Comparison of ENCODE assay signal across 8 cellular contexts in the genomic region with DNA sequence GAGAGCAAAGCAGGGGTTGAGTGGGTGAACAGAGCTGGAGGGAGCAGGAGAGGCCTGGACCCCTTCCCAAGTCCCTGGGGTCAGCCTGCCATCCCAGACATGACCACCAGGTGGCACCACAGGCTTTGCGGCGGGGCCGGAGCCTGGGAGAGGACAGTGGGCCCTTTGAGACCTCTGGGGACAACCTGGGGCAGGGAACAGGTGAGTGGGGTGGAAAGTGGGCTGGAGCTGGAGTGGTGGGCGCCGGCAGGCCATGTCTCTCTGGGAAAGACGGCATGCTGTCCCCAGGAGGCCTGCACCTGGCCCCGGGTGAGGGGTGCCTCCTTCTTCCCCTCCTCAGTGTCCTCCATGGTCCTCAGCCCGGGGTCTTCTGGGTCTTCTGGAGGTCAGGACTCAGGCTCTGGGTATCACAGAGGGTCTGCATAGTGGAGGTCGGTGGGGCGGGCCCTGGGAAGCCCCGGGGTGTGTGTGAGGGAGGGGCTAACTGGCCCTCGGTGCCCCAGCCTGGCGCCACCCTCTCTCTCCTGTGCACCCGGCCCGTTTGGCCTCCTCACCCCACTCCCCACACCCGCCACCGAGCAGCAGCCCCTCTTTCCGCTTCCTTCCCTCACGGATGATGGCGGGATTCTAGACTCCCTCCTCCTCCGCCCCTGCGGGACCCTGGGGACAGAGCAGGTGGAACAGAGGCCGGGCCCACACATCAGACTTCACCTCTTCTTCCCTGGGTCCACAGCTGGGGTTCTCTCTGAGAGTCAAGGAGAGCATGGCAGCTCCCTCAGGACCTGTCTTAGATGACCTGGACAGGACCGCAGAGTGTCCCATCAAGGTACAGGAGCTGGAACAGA. TPM values are rescaled to one million over a fixed set of nuclear protein-coding genes. Genes with fewer than 3 reads are reported as not detected.
A peak's percentile ranks its signal among the peaks of the same experiment; 100 is the strongest.
DNase-seq lines count a peak whose midpoint lies in the region; ATAC-seq, FAIRE-seq and TF ChIP-seq lines count a peak whose summit lies in the region.

No MANE protein-coding gene starts in this region.

- BruUV-seq in HepG2 (replicated peaks; lab: Mats Ljungman, UMichigan), result no TSS peak

- H3K4me1 Mint-ChIP-seq in activated B cell treated with CpG ODN at 0.5 μM for 24 hours, result no peaks in the 10 kb centered on the region

- peak; percentile 32 for FAIRE-seq in HepG2 (lab: Jason Lieb, UNC)

- H3K27ac ChIP-seq in HepG2 (ENCODE audit: extremely low read length, insufficient read depth, low read length), result no peak overlapping the region

- no peaks in the 10 kb centered on the region; the same call in 1 of the 2 replicates for H4K20me1 ChIP-seq in HepG2 (ENCODE audit: insufficient read depth, low read length)

- in situ Hi-C loops in HepG2 (cut with HindIII; ENCODE audit: extremely low pct_ligation_motif_present, low pct_unique_long_range_greater_than_20kb), result no loop called here

- no peak overlapping the region for H3K4me3 Mint-ChIP-seq in activated B cell treated with CpG ODN at 0.5 μM for 24 hours

- no peaks in the 10 kb centered on the region for H3K36me3 ChIP-seq in HepG2 (replicated peaks in 1 of 2; ENCODE audit: control insufficient read depth in 1 of 2, insufficient read depth in 2 of 2, low read length in 2 of 2)

- H3K9ac ChIP-seq in HepG2 (ENCODE audit: insufficient read depth, low read depth, low read length), result no peak overlapping the region

- WGBS in HepG2 (ENCODE audit: low lambda C conversion rate), result 25% methylated on average over 8 of the region's 24 CpGs

- peaks cover 8% of the 10 kb centered on the region for H3K27me3 Mint-ChIP-seq in activated B cell treated with CpG ODN at 0.5 μM for 24 hours

- no peak for TF ChIP-seq POLR2A in HepG2 (IDR thresholded peaks at IDR 0.05; ENCODE audit: insufficient read depth in 1 of 2, low read depth in 2 of 2, low read length in 2 of 2)

- TF ChIP-seq CTCF in activated B cell treated with CpG ODN at 0.5 μM for 24 hours (IDR thresholded peaks at IDR 0.05) (peak; percentile 23), cardiac fibroblast (IDR thresholded peaks at IDR 0.05; ENCODE audit: low read depth, low read length) (peak; percentile 97), HepG2 (CRISPR knock-in tag; IDR thresholded peaks at IDR 0.05) (peak; percentile 93)

- no peaks in the 10 kb centered on the region for H3K9me3 ChIP-seq in HepG2 (ENCODE audit: low read length)

- no peak overlapping the region for H3K27ac Mint-ChIP-seq in activated B cell treated with CpG ODN at 0.5 μM for 24 hours

- no peaks in the 10 kb centered on the region for H3K79me2 ChIP-seq in HepG2 (ENCODE audit: insufficient read depth, low read length)

- H3K4me1 ChIP-seq in HepG2 (ENCODE audit: insufficient read depth, low read length), result no peaks in the 10 kb centered on the region

- TF ChIP-seq EP300 in HepG2 (IDR thresholded peaks at IDR 0.05; ENCODE audit: low read depth in 2 of 2, low read length in 2 of 2), result no peak
- no peak for TF ChIP-seq EP300 in HepG2 (CRISPR knock-in tag; IDR thresholded peaks at IDR 0.05; ENCODE audit: borderline replicate concordance)

- intact Hi-C loops in activated B cell treated with CpG ODN at 0.5 μM for 24 hours (cut with micrococcal nuclease), result loop anchor here (1.0 kb wide), 1 partner anchor 153 kb away; no protein-coding TSS in a partner anchor
- intact Hi-C loops in HepG2 (cut with micrococcal nuclease; ENCODE audit: unreplicated experiment), result loop anchor here (1.0 to 2.0 kb wide), 2 partner anchors 92 to 106 kb away; no protein-coding TSS in a partner anchor

- POLR2A ChIA-PET in activated B cell treated with CpG ODN at 0.5 μM for 24 hours (lab: Charles Lee), result no interaction called here
- POLR2A ChIA-PET in HepG2 (lab: Yijun Ruan, JAX), result no interaction called here

- DNase-seq in DMS79 treated with DMSO at 0.1 percent for 48 hours (lab: John Stamatoyannopoulos, UW) (peak; percentile 18), DMS79 (lab: John Stamatoyannopoulos, UW) (no peak), LoVo (ENCODE audit: low spot score) (peak; percentile 35), activated B cell treated with CpG ODN at 0.5 μM for 24 hours (peak; percentile 53), cardiac fibroblast (ENCODE audit: low read depth in 2 of 2) (peak; percentile 43 to 45), HepG2 (ENCODE audit: low spot score) (peak; percentile 15), NCI-H187 treated with DMSO at 0.1 percent for 48 hours (lab: John Stamatoyannopoulos, UW) (no peak)
- DNase-seq in stimulated activated CD4-positive, alpha-beta T cell treated with anti-CD3 and anti-CD28 coated beads, TNF-alpha, amount 100 ng/mL, for 24 hours (ENCODE audit: low read depth in 3 of 3), result peak; percentile 36 to 65 (median 47)

- TF ChIP-seq RAD21 in HepG2 (CRISPR knock-in tag; IDR thresholded peaks at IDR 0.05), result peak; percentile 91

- H3K4me2 ChIP-seq in HepG2 (ENCODE audit: low read depth, low read length), result no peak overlapping the region

- CTCF ChIA-PET in activated B cell treated with CpG ODN at 0.5 μM for 24 hours (lab: Charles Lee) (no interaction called here), HepG2 (lab: Yijun Ruan, JAX; ENCODE audit: low intra/inter-chr PET ratio, low total read pairs) (interaction anchor here (0.7 to 2.6 kb wide), 3 partner anchors 92 to 106 kb away, joined by 3 to 37 read pairs (median 4); no protein-coding TSS in a partner anchor)

- H3K27me3 ChIP-seq in HepG2 (ENCODE audit: control insufficient read depth in 1 of 2, insufficient read depth in 2 of 2, low read length in 2 of 2), result peaks cover 3 to 7% of the 10 kb centered on the region in 2 experiments; a peak in 4 of 5 replicates

- H3K4me3 ChIP-seq in cardiac fibroblast (replicated peaks in 1 of 2; ENCODE audit: low read depth in 2 of 2, low read length in 2 of 2) (no peak overlapping the region), HepG2 (replicated peaks in 1 of 3; ENCODE audit: insufficient read depth in 1 of 3, low read depth in 2 of 3, low read length in 3 of 3) (no peak overlapping the region)

- H3K36me3 Mint-ChIP-seq in activated B cell treated with CpG ODN at 0.5 μM for 24 hours (ENCODE audit: low read depth), result no peaks in the 10 kb centered on the region

- H2AFZ ChIP-seq in HepG2 (ENCODE audit: low read length), result no peak overlapping the region

- ATAC-seq in activated B cell treated with CpG ODN at 0.5 μM for 24 hours (ENCODE audit: low read depth), result peak; percentile 52
- ATAC-seq in HepG2, result peak; percentile 92

- no peaks in the 10 kb centered on the region for H3K9me3 Mint-ChIP-seq in activated B cell treated with CpG ODN at 0.5 μM for 24 hours

TF ChIP-seq in HepG2, 621 proteins besides CTCF, POLR2A, EP300 and RAD21 (continues in another document):
- TF ChIP-seq SMC3 (IDR thresholded peaks at IDR 0.05; ENCODE audit: low read length) (peak; percentile 45; the same call in 1 of the 2 replicates), PCBP1 (IDR thresholded peaks at IDR 0.05; ENCODE audit: borderline replicate concordance, low read depth, low read length) (peak; percentile 64; the same call in 1 of the 2 replicates), SALL1 (CRISPR knock-in tag; IDR thresholded peaks at IDR 0.05) (peak; percentile 44; the same call in 1 of the 2 replicates), STAG1 (CRISPR knock-in tag; IDR thresholded peaks at IDR 0.05) (peak; percentile 88), HDAC1 (CRISPR knock-in tag; IDR thresholded peaks at IDR 0.05) (0 out of 2 replicates have a peak, but pooled peaks have one; percentile 24), IRF2 (CRISPR knock-in tag; IDR thresholded peaks at IDR 0.05) (no peak), ZNF232 (CRISPR knock-in tag; IDR thresholded peaks at IDR 0.05; ENCODE audit: borderline replicate concordance) (no peak), ZNF552 (CRISPR knock-in tag; IDR thresholded peaks at IDR 0.05; ENCODE audit: borderline replicate concordance) (no peak), KDM2A (CRISPR knock-in tag; IDR thresholded peaks at IDR 0.05; ENCODE audit: borderline replicate concordance, low read depth) (peak; percentile 44; the same call in 1 of the 2 replicates), ZNF773 (CRISPR knock-in tag; IDR thresholded peaks at IDR 0.05; ENCODE audit: borderline replicate concordance) (no peak)

RNA-seq across cellular contexts. Expression of a gene that starts 28.5 kb away (rescaled TPM):
- total RNA-seq in activated B cell treated with CpG ODN at 0.5 μM for 24 hours, result not detected in 2 replicates
- not detected in 2 replicates for total RNA-seq in HepG2 (2016; rRNA removed; fragmentation: Illumina TruSeq; extraction: Trizol)
- total RNA-seq in HepG2 (2016; cell fraction: cytosol; rRNA removed; fragmentation: Illumina TruSeq; extraction: Trizol; ENCODE audit: low read depth), result not detected in 2 replicates
- total RNA-seq in HepG2 (2016; cell fraction: insoluble cytoplasmic fraction; rRNA removed; fragmentation: Illumina TruSeq; extraction: Trizol), result not detected in 2 replicates
- not detected in 2 replicates for total RNA-seq in HepG2 (2016; cell fraction: membrane; rRNA removed; fragmentation: Illumina TruSeq; extraction: Trizol)
- total RNA-seq in HepG2 (2016; cell fraction: nucleus; rRNA removed; fragmentation: Illumina TruSeq; extraction: Trizol), result not detected in 2 replicates
- not detected in 2 replicates for polyA plus RNA-seq in HepG2 (2011; rRNA removed)
- polyA plus RNA-seq in HepG2 (2011; cell fraction: cytosol; rRNA removed), result not detected in 2 replicates
- polyA plus RNA-seq in HepG2 (2011; cell fraction: nucleus; rRNA removed), result not detected in 2 replicates
- polyA plus RNA-seq in HepG2 (2012), result not detected in 2 replicates
- polyA plus RNA-seq in HepG2 (2016; cell fraction: cytosol; fragmentation: Illumina TruSeq; extraction: Trizol; ENCODE audit: low read depth), result not detected in 2 replicates
- not detected in 2 replicates for polyA plus RNA-seq in HepG2 (2016; cell fraction: insoluble cytoplasmic fraction; fragmentation: Illumina TruSeq; extraction: Trizol; ENCODE audit: low read depth)
- polyA plus RNA-seq in HepG2 (2016; cell fraction: membrane; fragmentation: Illumina TruSeq; extraction: Trizol; ENCODE audit: low read depth), result not detected in 2 replicates
- polyA plus RNA-seq in HepG2 (2016; cell fraction: nucleus; fragmentation: Illumina TruSeq; extraction: Trizol; ENCODE audit: insufficient read depth, low read depth), result not detected in 2 replicates
- polyA minus RNA-seq in HepG2 (2011; rRNA and poly(A)+ RNA removed; ENCODE audit: low replicate concordance), result 0.23 TPM in 1 of 2 replicates, not detected in the other
- not detected in 2 replicates for polyA minus RNA-seq in HepG2 (2011; cell fraction: cytosol; rRNA and poly(A)+ RNA removed)
- polyA minus RNA-seq in HepG2 (2011; cell fraction: nucleus; rRNA and poly(A)+ RNA removed), result not detected in 2 replicates

Comparison
In these comparisons a context has a peak if more than half of its experiments do, and no peak if none do; other contexts are left out.
1. DNase-seq: peak in DMS79 treated with DMSO at 0.1 percent for 48 hours (single experiment), LoVo (single experiment), activated B cell treated with CpG ODN at 0.5 μM for 24 hours (single experiment), cardiac fibroblast (2 of 2), HepG2 (single experiment) and stimulated activated CD4-positive, alpha-beta T cell treated with anti-CD3 and anti-CD28 coated beads, TNF-alpha, amount 100 ng/mL, for 24 hours (3 of 3); none in DMS79 (single experiment) and NCI-H187 treated with DMSO at 0.1 percent for 48 hours (single experiment).
2. CTCF ChIP-seq: peak in every context shown above with its lines; median percentile 97 in cardiac fibroblast; 93 in HepG2; 23 in activated B cell treated with CpG ODN at 0.5 μM for 24 hours.